Comparison of ENCODE assay signal across 9 cellular contexts in the genomic region with DNA sequence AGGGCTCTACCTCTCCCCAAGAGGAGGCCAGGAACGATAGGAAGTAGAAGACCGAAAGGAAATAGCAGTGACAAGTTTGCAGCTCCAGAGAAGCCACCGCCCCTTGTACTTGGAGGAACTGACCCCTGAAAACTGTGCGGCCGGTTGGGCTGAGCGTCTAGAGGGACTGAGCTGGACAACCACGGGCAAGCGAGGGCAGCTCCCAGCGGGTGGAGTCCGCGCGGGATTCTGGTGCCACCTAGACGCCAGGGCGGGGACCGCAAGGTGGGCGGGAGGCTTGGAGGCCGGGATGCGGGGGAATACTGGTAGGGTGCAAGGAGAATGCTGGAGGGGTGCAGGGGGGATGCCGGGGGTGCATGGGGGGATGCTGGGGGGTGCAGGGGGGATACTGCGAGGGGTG. TPM values are rescaled to one million over a fixed set of nuclear protein-coding genes. Genes with fewer than 3 reads are reported as not detected.
A peak's percentile ranks its signal among the peaks of the same experiment; 100 is the strongest.
DNase-seq lines count a peak whose midpoint lies in the region; ATAC-seq and TF ChIP-seq lines count a peak whose summit lies in the region.
"Had no signal": no experiment of that assay in that cellular context is flagged by ENCODE, and none has a peak within 500 bp of the region (broad histone marks: within the 10 kb centered on the region; RNA-seq: fewer than 3 reads in every experiment).

No MANE protein-coding gene starts in this region.

- no peaks in the 10 kb centered on the region for H3K36me3 ChIP-seq in CD4-positive, alpha-beta memory T cell (ENCODE audit: insufficient read depth, low read length)
- no peaks in the 10 kb centered on the region for H3K36me3 ChIP-seq in heart right ventricle
- H3K36me3 ChIP-seq in skeletal muscle satellite cell (ENCODE audit: insufficient read depth, low read length), result no peaks in the 10 kb centered on the region

- TF ChIP-seq CTCF in HFFc6 (IDR thresholded peaks at IDR 0.05) (peak; percentile 25; the same call in 1 of the 2 replicates), heart right ventricle (IDR thresholded peaks at IDR 0.05) (peak in 7 of 9 donors; percentile 23 to 46 (median 34))

- POLR2A ChIA-PET in CD4-positive, alpha-beta memory T cell (lab: Charles Lee; ENCODE audit: partially characterized antibody), result no interaction called here

- H3K9me3 ChIP-seq in CD4-positive, alpha-beta memory T cell (ENCODE audit: control insufficient read depth in 1 of 2, low read length in 2 of 2), result no peaks in the 10 kb centered on the region
- H3K9me3 ChIP-seq in heart right ventricle (no peaks in the 10 kb centered on the region), skeletal muscle satellite cell (replicated peaks; ENCODE audit: low read length) (no peaks in the 10 kb centered on the region)

- peak overlapping the region; percentile 72 for H3K4me2 ChIP-seq in skeletal muscle satellite cell (ENCODE audit: low read length)

- intact Hi-C loops in CD4-positive, alpha-beta memory T cell (cut with micrococcal nuclease), result no loop called here
- intact Hi-C loops in heart right ventricle (cut with DNase I), result no loop called here

- no peak overlapping the region for H3K27ac Mint-ChIP-seq in CD4-positive, alpha-beta memory T cell
- no peak overlapping the region for H3K27ac Mint-ChIP-seq in HFFc6
- H3K27ac Mint-ChIP-seq: IgD-negative memory B cell had no signal

- peaks cover 0 to 4% (median 0%) of the 10 kb centered on the region in 8 donors for H3K9me3 Mint-ChIP-seq in CD4-positive, alpha-beta memory T cell
- no peaks in the 10 kb centered on the region for H3K9me3 Mint-ChIP-seq in HFFc6

- peaks cover 20% of the 10 kb centered on the region for H3K4me1 ChIP-seq in CD4-positive, alpha-beta memory T cell (ENCODE audit: insufficient read depth, low read length)
- peaks cover 11 to 29% (median 22%) of the 10 kb centered on the region in 9 donors for H3K4me1 ChIP-seq in heart right ventricle
- H3K4me1 ChIP-seq in skeletal muscle satellite cell (ENCODE audit: control insufficient read depth, insufficient read depth, low read length), result peaks cover 14% of the 10 kb centered on the region

- peaks cover 18 to 35% (median 24%) of the 10 kb centered on the region in 4 donors for H3K4me1 Mint-ChIP-seq in CD4-positive, alpha-beta memory T cell
- peaks cover 19% of the 10 kb centered on the region; the same call in 1 of the 2 replicates for H3K4me1 Mint-ChIP-seq in HFFc6 (ENCODE audit: low read depth)

- H3K27me3 ChIP-seq in CD4-positive, alpha-beta memory T cell (ENCODE audit: insufficient read depth, low read length), result peaks cover 14% of the 10 kb centered on the region
- H3K27me3 ChIP-seq in heart right ventricle, result peaks cover 8 to 71% (median 42%) of the 10 kb centered on the region in 7 donors
- peaks cover 74% of the 10 kb centered on the region for H3K27me3 ChIP-seq in skeletal muscle satellite cell (ENCODE audit: control insufficient read depth, insufficient read depth, low read length)

- DNase-seq in CD4-positive, alpha-beta memory T cell, result no peak
- no peak for DNase-seq in HFFc6
- DNase-seq in activated T-cell treated with anti-CD3 and anti-CD28 coated beads, Interleukin-2, amount 50 U/mL, for 48 hours, result peak; percentile 38 to 46
- DNase-seq in heart right ventricle, result peak; percentile 38 to 68
- DNase-seq in SKM-1 treated with dmso at 0.1 percent for 144 hours (lab: John Stamatoyannopoulos, UW; ENCODE audit: unreplicated experiment), result no peak
- no peak for DNase-seq in NCI-H510A (lab: John Stamatoyannopoulos, UW)
- DNase-seq in NCI-H446 (lab: John Stamatoyannopoulos, UW), result no peak

- peak overlapping the region in 5 of 8 donors; percentile 35 to 87 (median 69) for H3K4me3 Mint-ChIP-seq in CD4-positive, alpha-beta memory T cell
- H3K4me3 Mint-ChIP-seq in HFFc6, result peak overlapping the region; percentile 57; the same call in 1 of the 2 replicates

- no peak overlapping the region for H3K9ac ChIP-seq in skeletal muscle satellite cell (ENCODE audit: low read depth, low read length)

- CTCF ChIA-PET in CD4-positive, alpha-beta memory T cell (lab: Charles Lee; ENCODE audit: partially characterized antibody), result interaction anchor here (1.5 to 1.7 kb wide), 2 partner anchors 100 to 132 kb away, joined by 3 to 5 read pairs; no protein-coding TSS in a partner anchor

- H3K4me3 ChIP-seq in CD4-positive, alpha-beta memory T cell (ENCODE audit: low read length in 2 of 2), result no peak overlapping the region
- H3K4me3 ChIP-seq in heart right ventricle, result peak overlapping the region in 4 of 10 donors; percentile 2 to 63 (median 28)
- H3K4me3 ChIP-seq in skeletal muscle satellite cell (ENCODE audit: low read length), result peak overlapping the region; percentile 39

- H3K36me3 Mint-ChIP-seq in CD4-positive, alpha-beta memory T cell, result no peaks in the 10 kb centered on the region
- H3K36me3 Mint-ChIP-seq in HFFc6 (ENCODE audit: low read depth), result no peaks in the 10 kb centered on the region
- H3K36me3 Mint-ChIP-seq: IgD-negative memory B cell had no signal

- 4 to 6% methylated on average over 20 of the region's 20 CpGs for WGBS in heart right ventricle, 2 donors

- ATAC-seq in heart right ventricle, result peak in 7 of 8 donors; percentile 66 to 86 (median 77)

- no peak overlapping the region for H3K27ac ChIP-seq in CD4-positive, alpha-beta memory T cell (ENCODE audit: low read depth, low read length)
- no peak overlapping the region for H3K27ac ChIP-seq in heart right ventricle

- H3K27me3 Mint-ChIP-seq in CD4-positive, alpha-beta memory T cell, result peaks cover 46 to 47% of the 10 kb centered on the region in 2 donors
- peaks cover 35% of the 10 kb centered on the region for H3K27me3 Mint-ChIP-seq in HFFc6 (ENCODE audit: insufficient read depth)

RNA-seq across cellular contexts. Expression of a gene that starts 1.3 kb away (rescaled TPM):
- total RNA-seq in CD4-positive, alpha-beta memory T cell, result not detected
- polyA plus RNA-seq in CD4-positive, alpha-beta memory T cell, result not detected
- total RNA-seq in HFFc6 (2021; fragmentation: NEBNext Ultra II Directional; extraction: Animal tissue kit (Norgen Biotek cat#: 25700)), result not detected
- under 1 TPM in 9 of 10 donors, not detected in 1; 0.13 to 0.71 (median 0.28) TPM for total RNA-seq in heart right ventricle
- under 1 TPM; 0.29 to 0.52 TPM for polyA plus RNA-seq in heart right ventricle
- 0.44 TPM in 1 of 2 replicates, not detected in the other for total RNA-seq in skeletal muscle satellite cell (2012; rRNA removed)

RNA-seq across cellular contexts. Expression of a gene that starts 54.9 kb away (rescaled TPM):
- total RNA-seq in CD4-positive, alpha-beta memory T cell, result 10 to 100 TPM; 54.0 to 57.6 TPM
- 10 to 100 TPM; 19.4 to 36.8 TPM for polyA plus RNA-seq in CD4-positive, alpha-beta memory T cell
- total RNA-seq in HFFc6 (2021; fragmentation: NEBNext Ultra II Directional; extraction: Animal tissue kit (Norgen Biotek cat#: 25700)), result 10 to 100 TPM; 20.0 to 24.6 (median 22.4) TPM
- 10 to 100 TPM; 13.7 to 22.2 (median 15.9) TPM for total RNA-seq in heart right ventricle
- 10 to 100 TPM in 1 of 2 donors, 1 to 10 TPM in 1; 9.6 to 16.5 TPM for polyA plus RNA-seq in heart right ventricle
- total RNA-seq in skeletal muscle satellite cell (2012; rRNA removed), result 22.9 and 29.2 TPM in 2 replicates

Comparison
In these comparisons a context has a peak if more than half of its experiments do, and no peak if none do; other contexts are left out.
1. DNase-seq: peak in activated T-cell treated with anti-CD3 and anti-CD28 coated beads, Interleukin-2, amount 50 U/mL, for 48 hours (2 of 2) and heart right ventricle (2 of 2); none in CD4-positive, alpha-beta memory T cell (0 of 5), HFFc6 (single experiment), SKM-1 treated with dmso at 0.1 percent for 144 hours (single experiment), NCI-H510A (single experiment) and NCI-H446 (0 of 2).